Comparison of ENCODE assay signal across 22 cellular contexts in genomic region chr5:142009886-142010285, GRCh38. TPM values are rescaled to one million over a fixed set of nuclear protein-coding genes. Genes with fewer than 3 reads are reported as not detected.
DNase-seq lines count a peak whose midpoint lies in the region; TF ChIP-seq lines count a peak whose summit lies in the region.
"Had no signal": no experiment of that assay in that cellular context is flagged by ENCODE, and none has a peak within 500 bp of the region (broad histone marks: within the 10 kb centered on the region; RNA-seq: fewer than 3 reads in every experiment).

No MANE protein-coding gene starts in this region.

- intact Hi-C loops in activated CD4-positive, alpha-beta T cell treated with anti-CD3 and anti-CD28 coated beads, Interleukin-2, amount 10 ng/mL, durations not matched to agents 24 days and 14 days (cut with micrococcal nuclease): loop anchor here (5.0 kb wide), 1 partner anchor 88 kb away; the partner anchor contains the start of gene DELE1
- intact Hi-C loops in activated naive CD4-positive, alpha-beta T cell treated with anti-CD3 and anti-CD28 coated beads for 36 hours (cut with micrococcal nuclease): loop anchor here (5.0 to 10.0 kb wide), 2 partner anchors 422 to 1045 kb away; no protein-coding TSS in a partner anchor
- intact Hi-C loops in activated T-helper 1 cell treated with anti-CD3 and anti-CD28 coated beads, Interleukin-12 subunit alpha, Interleukin-12 subunit beta, Interleukin-2, Interleukin-4 antibody, amounts not matched to agents 30 ng/mL and 10 ng/mL and 1 ng/mL, durations not matched to agents 14 hours and 24 hours and 36 hours (cut with micrococcal nuclease): loop anchor here (10.0 kb wide), 1 partner anchor 315 kb away; the partner anchor contains the start of gene SPRY4

- CTCF ChIA-PET in activated naive CD4-positive, alpha-beta T cell treated with anti-CD3 and anti-CD28 coated beads for 36 hours (lab: Charles Lee): interaction anchor here (0.6 to 12.7 kb wide), 10 partner anchors 8 to 317 kb away, joined by 3 to 137 read pairs (median 4); no protein-coding TSS in a partner anchor

- peaks cover 3% of the 10 kb centered on the region for H3K9me3 Mint-ChIP-seq in activated CD4-positive, alpha-beta T cell treated with anti-CD3 and anti-CD28 coated beads, Interleukin-2, amount 10 ng/mL, durations not matched to agents 24 days and 14 days
- H3K9me3 Mint-ChIP-seq in activated naive CD4-positive, alpha-beta T cell treated with anti-CD3 and anti-CD28 coated beads for 36 hours: peaks cover 3% of the 10 kb centered on the region
- H3K9me3 Mint-ChIP-seq in activated T-helper 1 cell treated with anti-CD3 and anti-CD28 coated beads, Interleukin-12 subunit alpha, Interleukin-12 subunit beta, Interleukin-2, Interleukin-4 antibody, amounts not matched to agents 30 ng/mL and 10 ng/mL and 1 ng/mL, durations not matched to agents 14 hours and 24 hours and 36 hours: no peaks in the 10 kb centered on the region

- DNase-seq in activated CD4-positive, alpha-beta T cell treated with anti-CD3 and anti-CD28 coated beads, Interleukin-2, amount 10 ng/mL, durations not matched to agents 24 days and 14 days: no peak
- DNase-seq in activated CD4-positive, alpha-beta T cell treated with anti-CD3 and anti-CD28 coated beads, Interleukin-2, amount 50 U/mL, for 48 hours: no peak
- no peak for DNase-seq in activated naive CD4-positive, alpha-beta T cell treated with anti-CD3 and anti-CD28 coated beads for 36 hours
- no peak for DNase-seq in activated naive CD4-positive, alpha-beta T cell (lab: John Stamatoyannopoulos, UW)
- DNase-seq in activated T-helper 1 cell treated with anti-CD3 and anti-CD28 coated beads, Interleukin-12 subunit alpha, Interleukin-12 subunit beta, Interleukin-2, Interleukin-4 antibody, amounts not matched to agents 30 ng/mL and 10 ng/mL and 1 ng/mL, durations not matched to agents 14 hours and 24 hours and 36 hours (ENCODE audit: low spot score): no peak
- no peak for DNase-seq in OCI-M2 (lab: John Stamatoyannopoulos, UW; ENCODE audit: unreplicated experiment)
- no peak for DNase-seq in BE2C
- DNase-seq: DMS153, DND-41, KG1, NCI-H1048, NCI-H1417, NCI-H1694 treated with DMSO at 0.1 percent for 48 hours, NCI-H2081, NCI-H226, NCI-H510A, NCI-H69, Peyer's patch, SIG-M5 had no signal

- no peaks in the 10 kb centered on the region; the same call in 1 of the 2 replicates for H3K4me1 ChIP-seq in BE2C

- no peak for TF ChIP-seq CTCF in BE2C (IDR thresholded peaks at IDR 0.05; ENCODE audit: low read depth, low read length)

- no peaks in the 10 kb centered on the region for H3K9me3 ChIP-seq in BE2C
- H3K9me3 ChIP-seq: Peyer's patch had no signal

- peaks cover 76% of the 10 kb centered on the region for H3K4me1 Mint-ChIP-seq in activated CD4-positive, alpha-beta T cell treated with anti-CD3 and anti-CD28 coated beads, Interleukin-2, amount 10 ng/mL, durations not matched to agents 24 days and 14 days
- peaks cover 76% of the 10 kb centered on the region for H3K4me1 Mint-ChIP-seq in activated naive CD4-positive, alpha-beta T cell treated with anti-CD3 and anti-CD28 coated beads for 36 hours (ENCODE audit: low read depth)
- peaks cover 86% of the 10 kb centered on the region for H3K4me1 Mint-ChIP-seq in activated T-helper 1 cell treated with anti-CD3 and anti-CD28 coated beads, Interleukin-12 subunit alpha, Interleukin-12 subunit beta, Interleukin-2, Interleukin-4 antibody, amounts not matched to agents 30 ng/mL and 10 ng/mL and 1 ng/mL, durations not matched to agents 14 hours and 24 hours and 36 hours (ENCODE audit: low read depth)

- H3K27me3 ChIP-seq in BE2C: no peaks in the 10 kb centered on the region
- H3K27me3 ChIP-seq: Peyer's patch had no signal

- no peak overlapping the region for H3K4me3 Mint-ChIP-seq in activated CD4-positive, alpha-beta T cell treated with anti-CD3 and anti-CD28 coated beads, Interleukin-2, amount 10 ng/mL, durations not matched to agents 24 days and 14 days
- H3K4me3 Mint-ChIP-seq in activated naive CD4-positive, alpha-beta T cell treated with anti-CD3 and anti-CD28 coated beads for 36 hours: no peak overlapping the region
- H3K4me3 Mint-ChIP-seq in activated T-helper 1 cell treated with anti-CD3 and anti-CD28 coated beads, Interleukin-12 subunit alpha, Interleukin-12 subunit beta, Interleukin-2, Interleukin-4 antibody, amounts not matched to agents 30 ng/mL and 10 ng/mL and 1 ng/mL, durations not matched to agents 14 hours and 24 hours and 36 hours: peak overlapping the region; percentile 16
- H3K4me3 Mint-ChIP-seq: B cell, CD14-positive monocyte had no signal

- peaks cover 58% of the 10 kb centered on the region for H3K36me3 Mint-ChIP-seq in activated CD4-positive, alpha-beta T cell treated with anti-CD3 and anti-CD28 coated beads, Interleukin-2, amount 10 ng/mL, durations not matched to agents 24 days and 14 days (ENCODE audit: low read depth)
- H3K36me3 Mint-ChIP-seq in activated naive CD4-positive, alpha-beta T cell treated with anti-CD3 and anti-CD28 coated beads for 36 hours (ENCODE audit: low read depth): peaks cover 68% of the 10 kb centered on the region
- peaks cover 44% of the 10 kb centered on the region for H3K36me3 Mint-ChIP-seq in activated T-helper 1 cell treated with anti-CD3 and anti-CD28 coated beads, Interleukin-12 subunit alpha, Interleukin-12 subunit beta, Interleukin-2, Interleukin-4 antibody, amounts not matched to agents 30 ng/mL and 10 ng/mL and 1 ng/mL, durations not matched to agents 14 hours and 24 hours and 36 hours (ENCODE audit: low read depth)

- peak overlapping the region; percentile 27 for H3K27ac Mint-ChIP-seq in activated CD4-positive, alpha-beta T cell treated with anti-CD3 and anti-CD28 coated beads, Interleukin-2, amount 10 ng/mL, durations not matched to agents 24 days and 14 days
- H3K27ac Mint-ChIP-seq in activated naive CD4-positive, alpha-beta T cell treated with anti-CD3 and anti-CD28 coated beads for 36 hours: peak overlapping the region; percentile 100
- peak overlapping the region; percentile 24 for H3K27ac Mint-ChIP-seq in activated T-helper 1 cell treated with anti-CD3 and anti-CD28 coated beads, Interleukin-12 subunit alpha, Interleukin-12 subunit beta, Interleukin-2, Interleukin-4 antibody, amounts not matched to agents 30 ng/mL and 10 ng/mL and 1 ng/mL, durations not matched to agents 14 hours and 24 hours and 36 hours
- H3K27ac Mint-ChIP-seq: B cell, CD14-positive monocyte had no signal

- peaks cover 27% of the 10 kb centered on the region for H3K36me3 ChIP-seq in BE2C

- H3K27me3 Mint-ChIP-seq in activated CD4-positive, alpha-beta T cell treated with anti-CD3 and anti-CD28 coated beads, Interleukin-2, amount 10 ng/mL, durations not matched to agents 24 days and 14 days: no peaks in the 10 kb centered on the region
- no peaks in the 10 kb centered on the region for H3K27me3 Mint-ChIP-seq in activated naive CD4-positive, alpha-beta T cell treated with anti-CD3 and anti-CD28 coated beads for 36 hours (ENCODE audit: low read depth)
- no peaks in the 10 kb centered on the region for H3K27me3 Mint-ChIP-seq in activated T-helper 1 cell treated with anti-CD3 and anti-CD28 coated beads, Interleukin-12 subunit alpha, Interleukin-12 subunit beta, Interleukin-2, Interleukin-4 antibody, amounts not matched to agents 30 ng/mL and 10 ng/mL and 1 ng/mL, durations not matched to agents 14 hours and 24 hours and 36 hours (ENCODE audit: insufficient read depth)
- H3K27me3 Mint-ChIP-seq: B cell had no signal

- H3K4me3 ChIP-seq in BE2C (ENCODE audit: low read depth, low read length): no peak overlapping the region
- H3K4me3 ChIP-seq: Peyer's patch had no signal

RNA-seq across cellular contexts. Expression of gene GNPDA1, which starts 2.9 kb away (rescaled TPM):
- total RNA-seq in activated CD4-positive, alpha-beta T cell treated with anti-CD3 and anti-CD28 coated beads, Interleukin-2, amount 10 ng/mL, durations not matched to agents 24 days and 14 days: 108 and 114 TPM in 2 replicates
- 100 to 1,000 TPM; 250 to 259 TPM for total RNA-seq in activated naive CD4-positive, alpha-beta T cell treated with anti-CD3 and anti-CD28 coated beads for 36 hours
- total RNA-seq in activated T-helper 1 cell treated with anti-CD3 and anti-CD28 coated beads, Interleukin-12 subunit alpha, Interleukin-12 subunit beta, Interleukin-2, Interleukin-4 antibody, amounts not matched to agents 30 ng/mL and 10 ng/mL and 1 ng/mL, durations not matched to agents 14 hours and 24 hours and 36 hours: 87.5 and 88.4 TPM in 2 replicates
- 95.4 TPM for polyA plus RNA-seq in BE2C (2012; ENCODE audit: insufficient read depth, insufficient read length, low read depth)

RNA-seq across cellular contexts. Expression of gene RNF14, which starts 41.0 kb away (rescaled TPM):
- total RNA-seq in activated CD4-positive, alpha-beta T cell treated with anti-CD3 and anti-CD28 coated beads, Interleukin-2, amount 10 ng/mL, durations not matched to agents 24 days and 14 days: 28.8 and 32.2 TPM in 2 replicates
- total RNA-seq in activated naive CD4-positive, alpha-beta T cell treated with anti-CD3 and anti-CD28 coated beads for 36 hours: 10 to 100 TPM; 29.8 to 35.6 TPM
- total RNA-seq in activated T-helper 1 cell treated with anti-CD3 and anti-CD28 coated beads, Interleukin-12 subunit alpha, Interleukin-12 subunit beta, Interleukin-2, Interleukin-4 antibody, amounts not matched to agents 30 ng/mL and 10 ng/mL and 1 ng/mL, durations not matched to agents 14 hours and 24 hours and 36 hours: 26.4 and 28.7 TPM in 2 replicates
- 84.7 TPM for polyA plus RNA-seq in BE2C (2012; ENCODE audit: insufficient read depth, insufficient read length, low read depth)

RNA-seq across cellular contexts. Expression of gene PCDH12, which starts 51.9 kb away (rescaled TPM):
- total RNA-seq in activated CD4-positive, alpha-beta T cell treated with anti-CD3 and anti-CD28 coated beads, Interleukin-2, amount 10 ng/mL, durations not matched to agents 24 days and 14 days: 1.8 and 2.2 TPM in 2 replicates
- 1 to 10 TPM in 1 of 2 experiments, under 1 TPM in 1; 0.43 to 1.1 TPM for total RNA-seq in activated naive CD4-positive, alpha-beta T cell treated with anti-CD3 and anti-CD28 coated beads for 36 hours
- 2.2 TPM in 2 replicates for total RNA-seq in activated T-helper 1 cell treated with anti-CD3 and anti-CD28 coated beads, Interleukin-12 subunit alpha, Interleukin-12 subunit beta, Interleukin-2, Interleukin-4 antibody, amounts not matched to agents 30 ng/mL and 10 ng/mL and 1 ng/mL, durations not matched to agents 14 hours and 24 hours and 36 hours
- polyA plus RNA-seq in BE2C (2012; ENCODE audit: insufficient read depth, insufficient read length, low read depth): 2.4 TPM
- total RNA-seq: B cell, H4 had no signal

Comparison
In these comparisons a context has a peak if more than half of its experiments do, and no peak if none do; other contexts are left out.
1. H3K27ac Mint-ChIP-seq: peak in every context shown above with its lines; median percentile 100 in activated naive CD4-positive, alpha-beta T cell treated with anti-CD3 and anti-CD28 coated beads for 36 hours; 27 in activated CD4-positive, alpha-beta T cell treated with anti-CD3 and anti-CD28 coated beads, Interleukin-2, amount 10 ng/mL, durations not matched to agents 24 days and 14 days; 24 in activated T-helper 1 cell treated with anti-CD3 and anti-CD28 coated beads, Interleukin-12 subunit alpha, Interleukin-12 subunit beta, Interleukin-2, Interleukin-4 antibody, amounts not matched to agents 30 ng/mL and 10 ng/mL and 1 ng/mL, durations not matched to agents 14 hours and 24 hours and 36 hours.